8 cellular contexts compared by ENCODE assay signal in genomic region chr22:25334091-25334490, GRCh38.
DNase-seq lines count a peak whose midpoint lies in the region; ATAC-seq and TF ChIP-seq lines count a peak whose summit lies in the region.

No MANE protein-coding gene starts in this region.

- H3K4me2 ChIP-seq in neural cell (ENCODE audit: low read length): no peak overlapping the region

- no peaks in the 10 kb centered on the region for H3K9me2 ChIP-seq in neural cell (ENCODE audit: insufficient read depth, low read length)

- TF ChIP-seq CTCF in epithelial cell of proximal tubule (conservative IDR thresholded peaks at IDR 0.05; ENCODE audit: low read depth, low read length): peak; percentile 49
- peak; percentile 15 for TF ChIP-seq CTCF in neural cell (IDR thresholded peaks at IDR 0.05; ENCODE audit: poor library complexity, severe bottlenecking)

- H3K36me3 ChIP-seq in neural cell (ENCODE audit: insufficient read depth, low read length): no peaks in the 10 kb centered on the region

- no peak overlapping the region for H3K27ac ChIP-seq in neural cell (ENCODE audit: low read length)

- ATAC-seq in HG02970 (IDR thresholded peaks at IDR 0.05; ENCODE audit: low FRiP score, unreplicated experiment): no peak

- no peaks in the 10 kb centered on the region for H4K20me1 ChIP-seq in neural cell (ENCODE audit: insufficient read depth)

- H3K9me3 ChIP-seq in neural cell (ENCODE audit: low read length): no peaks in the 10 kb centered on the region

- H3K4me3 ChIP-seq in epithelial cell of proximal tubule (ENCODE audit: low read depth, low read length) (no peak overlapping the region), neural cell (ENCODE audit: low read length) (no peak overlapping the region)

- DNase-seq in COR-L47 (lab: John Stamatoyannopoulos, UW) (peak; percentile 45), M059J (ENCODE audit: low read depth) (peak; percentile 27), epithelial cell of proximal tubule (ENCODE audit: low read depth) (no peak), NCI-H524 treated with DMSO at 0.1 percent for 48 hours (lab: John Stamatoyannopoulos, UW) (no peak), RKO (ENCODE audit: low spot score) (no peak)
- peak; percentile 63 for DNase-seq in activated CD4-positive, CD25-positive, alpha-beta regulatory T cell treated with anti-CD3 and anti-CD28 coated beads, Interleukin-2, amount 50 U/mL, for 72 hours

- no peak overlapping the region for H2AFZ ChIP-seq in neural cell (ENCODE audit: low read depth, low read length)

- no peak for TF ChIP-seq RAD21 in neural cell (conservative IDR thresholded peaks at IDR 0.05)

- H3K27me3 ChIP-seq in neural cell (ENCODE audit: insufficient read depth, low read depth, low read length): no peaks in the 10 kb centered on the region

- no peaks in the 10 kb centered on the region for H3F3A ChIP-seq in neural cell (ENCODE audit: insufficient read depth, low read length, poor library complexity, severe bottlenecking)

- H3K9ac ChIP-seq in neural cell (ENCODE audit: low read length): no peak overlapping the region

- TF ChIP-seq EP300 in neural cell (conservative IDR thresholded peaks at IDR 0.05; ENCODE audit: poor library complexity, severe bottlenecking): no peak

- H3K79me2 ChIP-seq in neural cell (replicated peaks; ENCODE audit: insufficient read depth, low read length): no peaks in the 10 kb centered on the region

TF ChIP-seq in neural cell, 6 proteins besides CTCF, POLR2A, EP300 and RAD21:
- TF ChIP-seq POLR2AphosphoS5 (IDR thresholded peaks at IDR 0.05) (no peak), SMC3 (conservative IDR thresholded peaks at IDR 0.05; ENCODE audit: poor library complexity) (no peak), MXI1 (conservative IDR thresholded peaks at IDR 0.05; ENCODE audit: poor library complexity, severe bottlenecking) (no peak), TAF1 (IDR thresholded peaks at IDR 0.05; ENCODE audit: low read depth) (no peak), REST (IDR thresholded peaks at IDR 0.05; ENCODE audit: borderline replicate concordance) (no peak), EZH2 (IDR thresholded peaks at IDR 0.05; ENCODE audit: borderline replicate concordance, insufficient read depth, low read length, poor library complexity, severe bottlenecking) (no peak)

Comparison
In these comparisons a context has a peak if more than half of its experiments do, and no peak if none do; other contexts are left out.
1. DNase-seq: peak in COR-L47 (single experiment), M059J (single experiment) and activated CD4-positive, CD25-positive, alpha-beta regulatory T cell treated with anti-CD3 and anti-CD28 coated beads, Interleukin-2, amount 50 U/mL, for 72 hours (single experiment); none in epithelial cell of proximal tubule (single experiment), NCI-H524 treated with DMSO at 0.1 percent for 48 hours (single experiment) and RKO (single experiment).